ENCODE assay signal across 16 cellular contexts in the genomic region with DNA sequence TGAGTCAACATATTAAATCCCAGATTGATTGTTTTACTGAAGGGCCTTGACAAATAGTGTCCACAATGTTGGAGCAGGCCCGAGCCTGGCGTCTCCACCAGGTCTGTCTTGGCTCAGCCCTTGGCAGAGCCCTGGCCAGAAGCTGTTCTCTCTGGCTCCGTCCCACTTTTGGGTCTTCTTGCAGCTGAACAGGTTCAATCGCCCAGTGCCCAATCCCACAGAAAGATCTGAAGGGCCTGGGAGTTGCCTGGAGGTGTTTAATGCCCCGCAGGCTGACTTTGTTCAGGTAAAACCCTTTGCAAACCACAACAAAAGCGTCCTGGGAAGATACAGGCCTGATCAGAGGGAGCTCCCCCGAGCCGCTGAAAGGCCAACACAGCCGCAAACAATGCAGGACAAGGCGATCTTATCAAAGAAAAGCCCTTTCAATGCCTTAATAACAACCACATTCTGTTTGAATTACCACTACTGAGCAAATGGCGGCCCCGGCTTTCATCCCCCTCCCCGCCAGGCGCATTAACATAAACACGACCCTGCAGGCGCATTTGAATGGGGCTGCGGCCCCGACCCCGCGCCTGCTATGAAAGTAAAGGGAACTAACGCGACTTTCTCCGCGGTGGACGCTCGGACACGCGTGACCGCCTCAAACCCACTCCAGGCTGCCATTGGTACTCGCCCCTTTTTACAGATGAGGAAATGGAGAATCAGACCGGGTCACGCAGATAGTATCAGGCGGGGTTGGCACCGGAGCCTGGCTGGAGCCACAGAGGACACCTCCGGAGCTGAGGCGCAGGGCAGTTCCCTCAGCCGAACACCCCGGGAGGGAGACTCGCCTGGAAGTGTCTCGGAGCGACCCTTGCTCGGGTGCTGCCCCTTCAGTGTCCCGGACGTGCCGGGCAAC. TPM values are rescaled to one million over a fixed set of nuclear protein-coding genes. Genes with fewer than 3 reads are reported as not detected.
DNase-seq lines count a peak whose midpoint lies in the region; ATAC-seq and TF ChIP-seq lines count a peak whose summit lies in the region.
"Had no signal": no experiment of that assay in that cellular context is flagged by ENCODE, and none has a peak within 500 bp of the region (broad histone marks: within the 10 kb centered on the region; RNA-seq: fewer than 3 reads in every experiment).

No MANE protein-coding gene starts in this region.

- peak in 1 of 2 donors; percentile 32 for TF ChIP-seq POLR2A in Peyer's patch (IDR thresholded peaks at IDR 0.05)
- TF ChIP-seq POLR2A in ovary (IDR thresholded peaks at IDR 0.05) = no peak

- H3K27ac ChIP-seq in GM23338 (ENCODE audit: low read depth) = no peak overlapping the region
- peak overlapping the region in 3 of 4 donors; percentile 84 to 98 (median 92) for H3K27ac ChIP-seq in Peyer's patch
- no peak overlapping the region for H3K27ac ChIP-seq in ovary
- H3K27ac ChIP-seq: thoracic aorta had no signal

- H3K4me1 Mint-ChIP-seq in GM23338 = peaks cover 64% of the 10 kb centered on the region

- 9 to 16% (median 10%) methylated on average over 45 of the region's 45 CpGs for WGBS in ovary, 3 donors

- no peak overlapping the region for H2AFZ ChIP-seq in GM23338

- peak overlapping the region; percentile 47 for H3K4me3 Mint-ChIP-seq in GM23338
- H3K4me3 Mint-ChIP-seq: dendritic cell treated with granulocyte-macrophage colony-stimulating factor and Interleukin-4, amounts not matched to agents 40 ng/mL and 50 ng/mL, for 4 days had no signal

- TF ChIP-seq CTCF in GM23338 (conservative IDR thresholded peaks at IDR 0.05; ENCODE audit: low read depth in 2 of 2) = no peak
- no peak for TF ChIP-seq CTCF in Peyer's patch (IDR thresholded peaks at IDR 0.05)
- no peak for TF ChIP-seq CTCF in ovary (IDR thresholded peaks at IDR 0.05)

- ATAC-seq in GM23338 (peak; percentile 36), GM18907 (IDR thresholded peaks at IDR 0.05; ENCODE audit: unreplicated experiment) (no peak)
- ATAC-seq: left ventricle myocardium superior had no signal

- H3K4me1 ChIP-seq in GM23338 (ENCODE audit: insufficient read depth) (peaks cover 71% of the 10 kb centered on the region), Peyer's patch (peaks cover 0 to 35% (median 8%) of the 10 kb centered on the region in 4 donors), ovary (ENCODE audit: insufficient read depth) (no peaks in the 10 kb centered on the region)

- H3K27me3 ChIP-seq in GM23338 (ENCODE audit: insufficient read depth) (peaks cover 100% of the 10 kb centered on the region), Peyer's patch (peaks cover 0 to 9% of the 10 kb centered on the region in 2 donors), ovary (no peaks in the 10 kb centered on the region)

- intact Hi-C loops in ovary (cut with DNase I) = no loop called here

- H3K27ac Mint-ChIP-seq in GM23338 = no peak overlapping the region
- H3K27ac Mint-ChIP-seq: dendritic cell treated with granulocyte-macrophage colony-stimulating factor and Interleukin-4, amounts not matched to agents 40 ng/mL and 50 ng/mL, for 4 days had no signal

- H3K9me3 Mint-ChIP-seq in GM23338 = no peaks in the 10 kb centered on the region; the same call in 2 of the 3 replicates
- H3K9me3 Mint-ChIP-seq: dendritic cell treated with granulocyte-macrophage colony-stimulating factor and Interleukin-4, amounts not matched to agents 40 ng/mL and 50 ng/mL, for 4 days had no signal

- H3K4me2 ChIP-seq in GM23338 = peak overlapping the region; percentile 73

- DNase-seq in GM23338 (ENCODE audit: low spot score) (peak; percentile 93), Peyer's patch (peak in 1 of 3 donors; percentile 67), iPS-NIHi7 (ENCODE audit: extremely low spot score) (peak; percentile 66), ovary (no peak), DMS153 treated with DMSO at 0.1 percent for 48 hours (lab: John Stamatoyannopoulos, UW; ENCODE audit: unreplicated experiment) (no peak), mucosa of gallbladder (ENCODE audit: low spot score) (no peak)
- DNase-seq in stimulated activated CD4-positive, alpha-beta T cell treated with anti-CD3 and anti-CD28 coated beads, Interleukin-2, amount 100 ng/mL, for 48 hours = no peak
- DNase-seq: activated CD8-positive, alpha-beta memory T cell treated with anti-CD3 and anti-CD28 coated beads for 24 hours; DMS 273 treated with DMSO at 0.1 percent for 48 hours; left ventricle myocardium superior; MM.1S; NCI-H2081 had no signal

- peaks cover 100% of the 10 kb centered on the region for H3K27me3 Mint-ChIP-seq in GM23338 (ENCODE audit: insufficient read depth, low read depth, poor library complexity)

- H3K79me2 ChIP-seq in GM23338 (replicated peaks; ENCODE audit: insufficient read depth) = no peaks in the 10 kb centered on the region

- no peaks in the 10 kb centered on the region for H3K9me2 ChIP-seq in GM23338 (ENCODE audit: insufficient read depth)

- peaks cover 50% of the 10 kb centered on the region for H3F3A ChIP-seq in GM23338 (replicated peaks; ENCODE audit: low read depth)

- H3K4me3 ChIP-seq in GM23338 (peak overlapping the region; percentile 41), Peyer's patch (peak overlapping the region in 3 of 4 donors; percentile 53 to 80 (median 77)), ovary (peak overlapping the region; percentile 16)
- H3K4me3 ChIP-seq: thoracic aorta had no signal

- no peak for TF ChIP-seq EP300 in ovary (IDR thresholded peaks at IDR 0.05)

- H3K36me3 ChIP-seq in GM23338 (ENCODE audit: insufficient read depth) (no peaks in the 10 kb centered on the region; the same call in 1 of the 2 replicates), Peyer's patch (peaks cover 0 to 4% (median 0%) of the 10 kb centered on the region in 3 donors), ovary (no peaks in the 10 kb centered on the region)
- H3K36me3 ChIP-seq: thoracic aorta had no signal

- peaks cover 35% of the 10 kb centered on the region for H4K20me1 ChIP-seq in GM23338 (replicated peaks; ENCODE audit: insufficient read depth)

- H3K9me3 ChIP-seq in Peyer's patch = no peaks in the 10 kb centered on the region
- H3K9me3 ChIP-seq in ovary = no peaks in the 10 kb centered on the region
- H3K9me3 ChIP-seq: thoracic aorta had no signal

- H3K36me3 Mint-ChIP-seq in GM23338 (ENCODE audit: low read depth) = no peaks in the 10 kb centered on the region; the same call in 2 of the 3 replicates

TF ChIP-seq in GM23338, 12 proteins besides CTCF, POLR2A, EP300 and RAD21 (continues in another document):
- TF ChIP-seq ZNF114 (CRISPR knock-in tag; IDR thresholded peaks at IDR 0.05) (no peak), EZH2 (IDR thresholded peaks at IDR 0.05; ENCODE audit: low read depth, unreplicated experiment) (peak; percentile 67), CREB1 (CRISPR knock-in tag; IDR thresholded peaks at IDR 0.05; ENCODE audit: low read depth) (no peak), EZH2phosphoT487 (IDR thresholded peaks at IDR 0.05; ENCODE audit: unreplicated experiment) (peak; percentile 62), JUNB (IDR thresholded peaks at IDR 0.05; ENCODE audit: unreplicated experiment) (no peak), ZNF331 (CRISPR knock-in tag; IDR thresholded peaks at IDR 0.05; ENCODE audit: low read depth) (no peak), POLR2AphosphoS5 (IDR thresholded peaks at IDR 0.05; ENCODE audit: low read depth) (peak; percentile 27; the same call in 1 of the 2 replicates)

RNA-seq across cellular contexts. Expression of gene CDX2, which starts 3.1 kb away (rescaled TPM):
- not detected in 2 replicates for total RNA-seq in GM23338 (2014; rRNA removed; shearing (Covaris generic))
- polyA plus RNA-seq in GM23338 (2016; fragmentation: Nextera tagmentation; extraction: Ambion mirVana) (0.12 TPM in 1 of 2 replicates, not detected in the other), ovary (under 1 TPM in 1 of 2 donors, not detected in 1; 0.02 TPM)
- total RNA-seq in Peyer's patch (100 to 1,000 TPM in 3 of 4 donors, 10 to 100 TPM in 1; 33.0 to 182 (median 136) TPM), ovary (under 1 TPM in 2 of 7 donors, not detected in 5; 0.12 to 0.26 TPM), mucosa of gallbladder (0.17 TPM)
- total RNA-seq: fibroblast of lung, left ventricle myocardium superior, thoracic aorta had no signal
- polyA plus RNA-seq: fibroblast of lung had no signal

RNA-seq across cellular contexts. Expression of gene URAD, which starts 22.5 kb away (rescaled TPM):
- not detected in 2 replicates for total RNA-seq in GM23338 (2014; rRNA removed; shearing (Covaris generic))
- polyA plus RNA-seq in GM23338 (2016; fragmentation: Nextera tagmentation; extraction: Ambion mirVana) (not detected in 2 replicates), ovary (not detected)
- total RNA-seq in Peyer's patch (100 to 1,000 TPM in 2 of 4 donors, 10 to 100 TPM in 2; 38.0 to 144 (median 99.0) TPM), ovary (not detected), mucosa of gallbladder (not detected)
- total RNA-seq: fibroblast of lung, left ventricle myocardium superior, thoracic aorta had no signal
- polyA plus RNA-seq: fibroblast of lung had no signal

RNA-seq across cellular contexts. Expression of gene PDX1, which starts 46.2 kb away (rescaled TPM):
- total RNA-seq in GM23338 (2014; rRNA removed; shearing (Covaris generic)) = not detected in 2 replicates
- not detected in 2 replicates for polyA plus RNA-seq in GM23338 (2016; fragmentation: Nextera tagmentation; extraction: Ambion mirVana)
- total RNA-seq in Peyer's patch = not detected
- not detected for total RNA-seq in ovary
- not detected for polyA plus RNA-seq in ovary
- 18.4 TPM for total RNA-seq in mucosa of gallbladder
- total RNA-seq: fibroblast of lung, left ventricle myocardium superior had no signal
- polyA plus RNA-seq: fibroblast of lung had no signal

Comparison
In these comparisons a context has a peak if more than half of its experiments do, and no peak if none do; other contexts are left out.
1. DNase-seq: peak in GM23338 (single experiment) and iPS-NIHi7 (single experiment); none in ovary (0 of 5), DMS153 treated with DMSO at 0.1 percent for 48 hours (single experiment), mucosa of gallbladder (single experiment) and stimulated activated CD4-positive, alpha-beta T cell treated with anti-CD3 and anti-CD28 coated beads, Interleukin-2, amount 100 ng/mL, for 48 hours (0 of 2).
2. H3K27ac ChIP-seq: peak in Peyer's patch (3 of 4); none in GM23338 (single experiment) and ovary (0 of 2).
3. H3K4me3 ChIP-seq: peak in every context shown above with its lines; median percentile 77 in Peyer's patch; 41 in GM23338; 16 in ovary.
4. RNA of gene CDX2, which starts 3.1 kb away (total RNA-seq): 33.0 to 182 TPM in Peyer's patch; 0.17 TPM in mucosa of gallbladder (single experiment), not detected in GM23338 and 0.12 to 0.26 TPM in ovary; every median in the first group is over 10 times any median in the second.
5. RNA of gene URAD, which starts 22.5 kb away (total RNA-seq): 38.0 to 144 TPM in Peyer's patch; not detected in GM23338, not detected in ovary and not detected in mucosa of gallbladder (single experiment); every median in the first group is over 10 times any median in the second.
6. RNA of gene PDX1, which starts 46.2 kb away (total RNA-seq): 18.4 TPM in mucosa of gallbladder (single experiment); not detected in GM23338, not detected in Peyer's patch and not detected in ovary; every median in the first group is over 10 times any median in the second.